ENCODE assay signal across 6 cellular contexts in genomic region chr2:35830833-35831232, GRCh38.
"Had no signal": no experiment of that assay in that cellular context is flagged by ENCODE, and none has a peak within 500 bp of the region (broad histone marks: within the 10 kb centered on the region; RNA-seq: fewer than 3 reads in every experiment).

No MANE protein-coding gene starts in this region.

- DNase-seq: H7, HFFc6 had no signal

- H2AFZ ChIP-seq: GM23338 had no signal

- FAIRE-seq: HepG2 had no signal

- H3K4me3 ChIP-seq: GM23338, HAP-1 had no signal

- H3K4me1 ChIP-seq: HAP-1 had no signal

- H3K9me3 ChIP-seq: HAP-1 had no signal

- H3K36me3 ChIP-seq: HAP-1 had no signal

- H3K4me2 ChIP-seq: GM23338 had no signal

- H3K27ac ChIP-seq: HL-60 had no signal
